8 cellular contexts compared by ENCODE assay signal in the genomic region with DNA sequence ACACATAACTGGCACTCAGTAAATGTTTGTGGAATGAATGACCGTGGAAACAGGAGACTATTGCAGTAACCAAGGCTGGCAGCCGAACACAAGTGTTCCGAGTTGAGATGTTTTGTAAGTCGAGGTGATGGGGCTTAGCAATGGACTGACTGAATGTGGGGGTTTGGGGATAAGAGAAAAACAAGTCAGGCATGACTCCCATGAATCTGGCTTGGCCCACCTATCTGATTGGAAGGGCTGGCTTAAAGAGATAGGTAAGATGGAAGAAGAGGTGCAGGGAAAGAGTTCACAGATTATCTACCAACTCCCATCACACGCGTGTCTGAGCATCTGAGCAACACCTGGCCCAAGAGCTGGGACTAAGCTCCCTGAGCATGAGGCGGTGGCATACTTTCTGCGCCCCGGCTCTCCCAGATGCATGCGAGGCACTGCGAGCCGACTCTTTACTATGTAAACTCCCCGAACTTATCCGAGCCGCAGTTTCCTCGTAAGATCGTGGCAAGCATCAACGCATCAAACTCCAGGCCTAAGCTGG. TPM values are rescaled to one million over a fixed set of nuclear protein-coding genes. Genes with fewer than 3 reads are reported as not detected.
DNase-seq lines count a peak whose midpoint lies in the region; ATAC-seq, FAIRE-seq and TF ChIP-seq lines count a peak whose summit lies in the region.

No MANE protein-coding gene starts in this region.

- H3K36me3 ChIP-seq in H7 (replicated peaks; ENCODE audit: control insufficient read depth, insufficient read depth, low read length) = peaks cover 2% of the 10 kb centered on the region
- peaks cover 0 to 2% of the 10 kb centered on the region in 2 donors for H3K36me3 ChIP-seq in small intestine (ENCODE audit: control insufficient read depth in 2 of 2, insufficient read depth in 2 of 2, low read length in 2 of 2)

- peak overlapping the region; percentile 97 for H3K27ac Mint-ChIP-seq in T-helper 2 cell treated with Interferon-gamma antibody and Interleukin-4, amounts not matched to agents 5 μg/mL and 100 μg/mL, for 36 hours

- 7 to 11% (median 7%) methylated on average over 18 of the region's 18 CpGs for WGBS in small intestine, 3 donors

- no peaks in the 10 kb centered on the region for H3K9me3 ChIP-seq in small intestine (ENCODE audit: control insufficient read depth, low read depth)

- peak overlapping the region; percentile 71 for H3K4me3 ChIP-seq in H7 (ENCODE audit: insufficient read depth, low read depth, low read length)
- H3K4me3 ChIP-seq in foreskin fibroblast (ENCODE audit: low read depth in 1 of 2, low read length in 2 of 2) = peak overlapping the region; percentile 83 to 90
- H3K4me3 ChIP-seq in small intestine (ENCODE audit: low read depth in 1 of 2, low read length in 2 of 2) = peak overlapping the region; percentile 60 to 94

- no peak for TF ChIP-seq CTCF in foreskin fibroblast (IDR thresholded peaks at IDR 0.05; ENCODE audit: low read depth, low read length)

- peaks cover 31% of the 10 kb centered on the region for H3K4me1 Mint-ChIP-seq in T-helper 2 cell treated with Interferon-gamma antibody and Interleukin-4, amounts not matched to agents 5 μg/mL and 100 μg/mL, for 36 hours (ENCODE audit: low read depth)

- no peak for DNase-seq in H7
- no peak for DNase-seq in T-helper 2 cell treated with Interferon-gamma antibody and Interleukin-4, amounts not matched to agents 5 μg/mL and 100 μg/mL, for 36 hours (ENCODE audit: low spot score)
- peak; percentile 50 to 75 for DNase-seq in foreskin fibroblast
- no peak for DNase-seq in small intestine
- DNase-seq in NCI-H510A (lab: John Stamatoyannopoulos, UW) = no peak
- DNase-seq in effector CD4-positive, alpha-beta T cell = no peak

- H3K4me3 Mint-ChIP-seq in T-helper 2 cell treated with Interferon-gamma antibody and Interleukin-4, amounts not matched to agents 5 μg/mL and 100 μg/mL, for 36 hours = peak overlapping the region; percentile 96

- peaks cover 2% of the 10 kb centered on the region for H3K36me3 Mint-ChIP-seq in T-helper 2 cell treated with Interferon-gamma antibody and Interleukin-4, amounts not matched to agents 5 μg/mL and 100 μg/mL, for 36 hours (ENCODE audit: low read depth)

- no peak for ATAC-seq in HG02623 (IDR thresholded peaks at IDR 0.05; ENCODE audit: unreplicated experiment)
- ATAC-seq in GM21619 (IDR thresholded peaks at IDR 0.05; ENCODE audit: unreplicated experiment) = no peak

- H3K27me3 Mint-ChIP-seq in T-helper 2 cell treated with Interferon-gamma antibody and Interleukin-4, amounts not matched to agents 5 μg/mL and 100 μg/mL, for 36 hours (ENCODE audit: low read depth) = no peaks in the 10 kb centered on the region

- H3K27ac ChIP-seq in small intestine (ENCODE audit: low read depth in 1 of 2, low read length in 1 of 2) = peak overlapping the region; percentile 69 to 92

- no peaks in the 10 kb centered on the region for H3K27me3 ChIP-seq in H7 (ENCODE audit: control insufficient read depth, insufficient read depth, low read length)
- H3K27me3 ChIP-seq in small intestine (ENCODE audit: control insufficient read depth in 2 of 2, insufficient read depth in 2 of 2, low read length in 2 of 2) = no peaks in the 10 kb centered on the region

- H3K4me1 ChIP-seq in small intestine (ENCODE audit: control insufficient read depth in 2 of 2, insufficient read depth in 1 of 2, low read depth in 1 of 2, low read length in 1 of 2) = peaks cover 8 to 10% of the 10 kb centered on the region in 2 donors

- H3K9me3 Mint-ChIP-seq in T-helper 2 cell treated with Interferon-gamma antibody and Interleukin-4, amounts not matched to agents 5 μg/mL and 100 μg/mL, for 36 hours = no peaks in the 10 kb centered on the region

- FAIRE-seq in small intestine (lab: Jason Lieb, UNC) = no peak

RNA-seq across cellular contexts. Expression of a gene that starts 0.5 kb away (rescaled TPM):
- total RNA-seq in H7 (2014; rRNA removed; shearing (Covaris generic)) = 13.7 and 19.0 TPM in 2 replicates
- 100 to 1,000 TPM in 2 of 3 donors, 10 to 100 TPM in 1; 39.3 to 135 (median 112) TPM for polyA plus RNA-seq in small intestine

RNA-seq across cellular contexts. Expression of a gene that starts 0.8 kb away (rescaled TPM):
- 19.3 and 21.3 TPM in 2 replicates for total RNA-seq in H7 (2014; rRNA removed; shearing (Covaris generic))
- 10 to 100 TPM; 16.1 to 18.1 (median 16.9) TPM for polyA plus RNA-seq in small intestine

RNA-seq across cellular contexts. Expression of a gene that starts 15.7 kb away (rescaled TPM):
- total RNA-seq in H7 (2014; rRNA removed; shearing (Covaris generic)) = 86.4 and 90.4 TPM in 2 replicates
- 10 to 100 TPM in 1 of 3 donors, 1 to 10 TPM in 2; 1.8 to 31.5 (median 1.9) TPM for polyA plus RNA-seq in small intestine

RNA-seq across cellular contexts. Expression of a gene that starts 22.6 kb away (rescaled TPM):
- 115 and 130 TPM in 2 replicates for total RNA-seq in H7 (2014; rRNA removed; shearing (Covaris generic))
- 10 to 100 TPM; 61.5 to 73.2 (median 64.6) TPM for polyA plus RNA-seq in small intestine

RNA-seq across cellular contexts. Expression of a gene that starts 30.3 kb away (rescaled TPM):
- not detected in 2 replicates for total RNA-seq in H7 (2014; rRNA removed; shearing (Covaris generic))
- polyA plus RNA-seq in small intestine = not detected

Comparison
In these comparisons a context has a peak if more than half of its experiments do, and no peak if none do; other contexts are left out.
1. DNase-seq: peak in foreskin fibroblast (2 of 2); none in H7 (single experiment), T-helper 2 cell treated with Interferon-gamma antibody and Interleukin-4, amounts not matched to agents 5 μg/mL and 100 μg/mL, for 36 hours (single experiment), small intestine (single experiment), NCI-H510A (single experiment) and effector CD4-positive, alpha-beta T cell (single experiment).
2. Peak in every context shown above with its lines, with median percentiles within 50 percentile points of each other: H3K4me3 ChIP-seq.